8 cellular contexts compared by ENCODE assay signal in the genomic region with DNA sequence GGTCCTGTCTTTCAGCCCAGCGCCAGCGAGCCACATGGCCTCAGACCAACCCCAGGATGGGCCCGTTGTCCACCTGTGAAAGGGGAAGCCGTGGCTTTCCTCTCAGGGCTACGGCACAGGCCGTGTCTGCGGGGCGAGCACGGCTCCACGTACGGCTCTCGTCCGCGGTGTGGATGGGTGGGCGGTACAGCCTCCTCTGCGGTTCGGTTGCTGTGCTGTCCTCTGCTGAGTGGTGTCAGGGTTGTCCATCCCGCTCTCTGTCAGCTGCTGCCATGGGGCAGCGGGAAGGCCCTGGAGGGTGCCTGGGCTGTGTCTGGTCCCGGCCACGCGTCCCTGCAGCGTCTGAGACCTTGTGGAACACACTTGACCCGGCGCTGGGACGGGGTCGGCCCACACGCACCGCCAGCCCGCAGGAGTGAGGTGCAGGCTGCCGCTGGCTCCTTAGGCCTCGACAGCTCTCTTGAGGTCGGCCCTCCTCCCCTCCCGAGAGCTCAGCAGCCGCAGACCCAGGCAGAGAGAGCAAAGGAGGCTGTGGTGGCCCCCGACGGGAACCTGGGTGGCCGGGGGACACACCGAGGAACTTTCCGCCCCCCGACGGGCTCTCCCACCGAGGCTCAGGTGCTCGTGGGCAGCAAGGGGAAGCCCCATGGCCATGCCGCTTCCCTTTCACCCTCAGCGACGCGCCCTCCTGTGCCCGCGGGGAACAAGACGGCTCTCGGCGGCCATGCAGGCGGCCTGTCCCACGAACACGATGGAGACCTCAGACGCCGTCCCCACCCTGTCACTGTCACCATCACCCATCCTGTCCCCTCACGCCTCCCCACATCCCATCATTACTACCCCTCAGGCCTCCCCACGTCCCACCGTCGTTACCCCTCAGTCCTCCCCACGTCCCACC.
A peak's percentile ranks its signal among the peaks of the same experiment; 100 is the strongest.
DNase-seq lines count a peak whose midpoint lies in the region; ATAC-seq and TF ChIP-seq lines count a peak whose summit lies in the region.

No MANE protein-coding gene starts in this region.

- CTCF ChIA-PET in GM10248 (lab: Yijun Ruan, JAX) = interaction anchor here (0.8 to 1.5 kb wide), 4 partner anchors 13 to 144 kb away, joined by 3 to 8 read pairs (median 3); no protein-coding TSS in a partner anchor

- ATAC-seq in GM21825 (IDR thresholded peaks at IDR 0.05; ENCODE audit: unreplicated experiment) = peak; percentile 27

- peak overlapping the region; percentile 55 for H3K4me3 ChIP-seq in OCI-LY1 (ENCODE audit: low read depth, low read length, poor library complexity, severe bottlenecking)
- no peak overlapping the region for H3K4me3 ChIP-seq in foreskin fibroblast (ENCODE audit: low read depth in 1 of 2, low read length in 2 of 2)

- peak; percentile 67 for DNase-seq in GM10248 (ENCODE audit: extremely low spot score)
- peak; percentile 59 for DNase-seq in activated naive CD4-positive, alpha-beta T cell treated with anti-CD3 and anti-CD28 coated beads, Interleukin-2, amount 50 U/mL, for 16 hours
- peak; percentile 48 to 65 for DNase-seq in stimulated activated CD8-positive, alpha-beta memory T cell treated with anti-CD3 and anti-CD28 coated beads, Interleukin-2, amount 100 ng/mL, for 48 hours (ENCODE audit: low read depth in 2 of 2)
- DNase-seq in foreskin fibroblast = no peak
- DNase-seq in superior temporal gyrus (ENCODE audit: extremely low spot score) = no peak
- DNase-seq in NCI-H446 (lab: John Stamatoyannopoulos, UW) = no peak

- H3K9ac ChIP-seq in OCI-LY1 (ENCODE audit: low read length) = peak overlapping the region; percentile 89

- peaks cover 96% of the 10 kb centered on the region for H3K4me1 ChIP-seq in OCI-LY1 (ENCODE audit: insufficient read depth, low read length, severe bottlenecking)

- no peaks in the 10 kb centered on the region for H3K9me3 ChIP-seq in OCI-LY1 (ENCODE audit: low read length)

- H3K27ac ChIP-seq in OCI-LY1 (ENCODE audit: low read depth, low read length, poor library complexity, severe bottlenecking) = peak overlapping the region; percentile 100

- no peaks in the 10 kb centered on the region for H4K20me1 ChIP-seq in OCI-LY1 (ENCODE audit: insufficient read depth, low read length)

- no peaks in the 10 kb centered on the region for H3K27me3 ChIP-seq in OCI-LY1 (ENCODE audit: insufficient read depth, low read length)

- H2AFZ ChIP-seq in OCI-LY1 (ENCODE audit: low read length) = no peak overlapping the region

- peak overlapping the region; percentile 69 for H3K4me2 ChIP-seq in OCI-LY1 (ENCODE audit: low read length)

- H3K9me2 ChIP-seq in OCI-LY1 (ENCODE audit: low read depth, low read length) = no peaks in the 10 kb centered on the region

- H3K36me3 ChIP-seq in OCI-LY1 (ENCODE audit: insufficient read depth, low read length) = peaks cover 31% of the 10 kb centered on the region

- POLR2A ChIA-PET in GM10248 (lab: Yijun Ruan, JAX) = interaction anchor here (0.7 to 1.0 kb wide), 4 partner anchors 16 to 133 kb away, joined by 3 read pairs; no protein-coding TSS in a partner anchor

- H3K79me2 ChIP-seq in OCI-LY1 (ENCODE audit: insufficient read depth, low read length) = no peaks in the 10 kb centered on the region

- no peak for TF ChIP-seq CTCF in GM10248 (IDR thresholded peaks at IDR 0.05; ENCODE audit: control extremely low read depth, extremely low read depth, low read depth, missing control alignments)
- TF ChIP-seq CTCF in OCI-LY1 (IDR thresholded peaks at IDR 0.05; ENCODE audit: low read length) = no peak
- TF ChIP-seq CTCF in foreskin fibroblast (IDR thresholded peaks at IDR 0.05; ENCODE audit: low read depth, low read length) = no peak

- peaks cover 11% of the 10 kb centered on the region for H3F3A ChIP-seq in OCI-LY1 (ENCODE audit: insufficient read depth, low read length)

Comparison
In these comparisons a context has a peak if more than half of its experiments do, and no peak if none do; other contexts are left out.
1. DNase-seq: peak in GM10248 (single experiment), activated naive CD4-positive, alpha-beta T cell treated with anti-CD3 and anti-CD28 coated beads, Interleukin-2, amount 50 U/mL, for 16 hours (single experiment) and stimulated activated CD8-positive, alpha-beta memory T cell treated with anti-CD3 and anti-CD28 coated beads, Interleukin-2, amount 100 ng/mL, for 48 hours (2 of 2); none in foreskin fibroblast (0 of 2), superior temporal gyrus (single experiment) and NCI-H446 (0 of 2).